29 cellular contexts compared by ENCODE assay signal in genomic region chr3:60282840-60283239, GRCh38.
DNase-seq lines count a peak whose midpoint lies in the region; ATAC-seq and TF ChIP-seq lines count a peak whose summit lies in the region.
"Had no signal": no experiment of that assay in that cellular context is flagged by ENCODE, and none has a peak within 500 bp of the region (broad histone marks: within the 10 kb centered on the region; RNA-seq: fewer than 3 reads in every experiment).

No MANE protein-coding gene starts in this region.

- no peak overlapping the region for H3K27ac ChIP-seq in transverse colon
- H3K27ac ChIP-seq: BLaER1 treated with 17β-estradiol and CSF1 and Interleukin-3, amounts not matched to agents 10 nM and 100 nM; left lung; ovary; tibial nerve had no signal

- H3K9me3 ChIP-seq in transverse colon: no peaks in the 10 kb centered on the region
- H3K9me3 ChIP-seq: Caco-2, left lung, ovary, SK-N-SH, tibial nerve had no signal

- no peak overlapping the region for H3K4me3 ChIP-seq in transverse colon
- H3K4me3 ChIP-seq: BLaER1 treated with 17β-estradiol and CSF1 and Interleukin-3, amounts not matched to agents 10 nM and 100 nM; GM12878; left lung; ovary; tibial nerve had no signal

- TF ChIP-seq EP300 in transverse colon (IDR thresholded peaks at IDR 0.05; ENCODE audit: low read depth): no peak

- peaks cover 0 to 5% (median 2%) of the 10 kb centered on the region in 5 experiments for H3K9me3 Mint-ChIP-seq in brain
- H3K9me3 Mint-ChIP-seq: effector memory CD8-positive, alpha-beta T cell; memory B cell; stimulated activated effector memory CD8-positive, alpha-beta T cell treated with anti-CD3 and anti-CD28 coated beads, Interleukin-12 subunit alpha, Interleukin-12 subunit beta, amount 100 ng/mL, for 72 hours had no signal

- 70 to 85% methylated on average over 2 of the region's 2 CpGs for WGBS in transverse colon (ENCODE audit: low coverage in 1 of 2), 2 donors

- H3K27me3 Mint-ChIP-seq in brain: no peaks in the 10 kb centered on the region
- H3K27me3 Mint-ChIP-seq: activated naive CD8-positive, alpha-beta T cell treated with anti-CD3 and anti-CD28 coated beads, Interleukin-2, amount 50 U/mL, for 24 hours; effector memory CD8-positive, alpha-beta T cell; memory B cell had no signal

- no peaks in the 10 kb centered on the region for H3K4me1 ChIP-seq in transverse colon
- H3K4me1 ChIP-seq: BLaER1 treated with 17β-estradiol and CSF1 and Interleukin-3, amounts not matched to agents 10 nM and 100 nM; left lung; tibial nerve had no signal

- intact Hi-C loops in transverse colon (cut with DNase I; ENCODE audit: low total_unique reads): no loop called here

- H3K27ac Mint-ChIP-seq in brain: peak overlapping the region in 3 of 5 experiments; percentile 22 to 75 (median 51)
- H3K27ac Mint-ChIP-seq: activated naive CD8-positive, alpha-beta T cell treated with anti-CD3 and anti-CD28 coated beads, Interleukin-2, amount 50 U/mL, for 24 hours; effector memory CD8-positive, alpha-beta T cell; memory B cell; stimulated activated effector memory CD8-positive, alpha-beta T cell treated with anti-CD3 and anti-CD28 coated beads, Interleukin-12 subunit alpha, Interleukin-12 subunit beta, amount 100 ng/mL, for 72 hours had no signal

- no peaks in the 10 kb centered on the region for H3K36me3 Mint-ChIP-seq in brain
- H3K36me3 Mint-ChIP-seq: memory B cell; stimulated activated effector memory CD8-positive, alpha-beta T cell treated with anti-CD3 and anti-CD28 coated beads, Interleukin-12 subunit alpha, Interleukin-12 subunit beta, amount 100 ng/mL, for 72 hours had no signal

- H3K4me3 Mint-ChIP-seq in brain: no peak overlapping the region
- H3K4me3 Mint-ChIP-seq: activated naive CD8-positive, alpha-beta T cell treated with anti-CD3 and anti-CD28 coated beads, Interleukin-2, amount 50 U/mL, for 24 hours; effector memory CD8-positive, alpha-beta T cell; memory B cell; stimulated activated effector memory CD8-positive, alpha-beta T cell treated with anti-CD3 and anti-CD28 coated beads, Interleukin-12 subunit alpha, Interleukin-12 subunit beta, amount 100 ng/mL, for 72 hours had no signal

- H3K27me3 ChIP-seq in transverse colon: no peaks in the 10 kb centered on the region
- H3K27me3 ChIP-seq: BLaER1 treated with 17β-estradiol and CSF1 and Interleukin-3, amounts not matched to agents 10 nM and 100 nM; left lung; ovary; tibial nerve had no signal

- H3K36me3 ChIP-seq in transverse colon: no peaks in the 10 kb centered on the region
- H3K36me3 ChIP-seq: BLaER1 treated with 17β-estradiol and CSF1 and Interleukin-3, amounts not matched to agents 10 nM and 100 nM; left lung; ovary; tibial nerve had no signal

- H3K4me1 Mint-ChIP-seq in brain: peaks cover 9% of the 10 kb centered on the region
- H3K4me1 Mint-ChIP-seq: activated naive CD8-positive, alpha-beta T cell treated with anti-CD3 and anti-CD28 coated beads, Interleukin-2, amount 50 U/mL, for 24 hours; memory B cell; stimulated activated effector memory CD8-positive, alpha-beta T cell treated with anti-CD3 and anti-CD28 coated beads, Interleukin-12 subunit alpha, Interleukin-12 subunit beta, amount 100 ng/mL, for 72 hours had no signal

- DNase-seq in DMS 273 (lab: John Stamatoyannopoulos, UW; ENCODE audit: unreplicated experiment): peak; percentile 88
- DNase-seq in DMS79 treated with DMSO at 0.1 percent for 48 hours (lab: John Stamatoyannopoulos, UW): peak; percentile 58
- peak; percentile 55 to 88 for DNase-seq in NCI-H446 (lab: John Stamatoyannopoulos, UW)
- DNase-seq in CD1c-positive myeloid dendritic cell (ENCODE audit: extremely low spot score): no peak
- DNase-seq in transverse colon: no peak
- DNase-seq: activated CD4-positive, alpha-beta T cell treated with anti-CD3 and anti-CD28 coated beads, Interleukin-2, amount 50 U/mL, for 4 hours; activated naive CD8-positive, alpha-beta T cell treated with anti-CD3 and anti-CD28 coated beads, Interleukin-2, amount 50 U/mL, for 24 hours; activated T-cell treated with anti-CD3 and anti-CD28 coated beads, Interleukin-2, amount 50 U/mL, for 48 hours; Caco-2; cortex of kidney; effector memory CD8-positive, alpha-beta T cell; GOT3; IMR-90; islet precursor cell; left lung; NK-92 treated with Interleukin-12 subunit alpha and Interleukin-12 subunit beta, amount 100 ng/mL, for 24 hours; ovary; PC-3; SK-N-SH; stimulated activated CD4-positive, alpha-beta T cell treated with anti-CD3 and anti-CD28 coated beads, Interleukin-15, amount 100 ng/mL, for 24 hours; stimulated activated CD4-positive, alpha-beta T cell treated with anti-CD3 and anti-CD28 coated beads, Interleukin-4, amount 100 ng/mL, for 4 hours had no signal

- in situ Hi-C loops in transverse colon (cut with MboI; ENCODE audit: low pct_ligation_motif_present in 1 of 4, low pct_unique_long_range_greater_than_20kb in 1 of 4, low sequenced_read_pairs in 3 of 4): no loop called here

- TF ChIP-seq POLR2A in transverse colon (IDR thresholded peaks at IDR 0.05): no peak

- TF ChIP-seq CTCF in brain (conservative IDR thresholded peaks at IDR 0.05) (no peak), transverse colon (IDR thresholded peaks at IDR 0.05) (no peak)

- ATAC-seq in GM19467 (IDR thresholded peaks at IDR 0.05; ENCODE audit: unreplicated experiment): no peak
- ATAC-seq: activated CD4-positive, CD25-positive, alpha-beta regulatory T cell treated with anti-CD3 and anti-CD28 coated beads, Interleukin-2, amount 50 U/mL, for 24 hours; activated naive CD8-positive, alpha-beta T cell treated with anti-CD3 and anti-CD28 coated beads, Interleukin-2, amount 50 U/mL, for 24 hours; effector memory CD8-positive, alpha-beta T cell; GM12878; left lung; PC-3; stimulated activated effector memory CD8-positive, alpha-beta T cell treated with anti-CD3 and anti-CD28 coated beads, Interleukin-12 subunit alpha, Interleukin-12 subunit beta, amount 100 ng/mL, for 72 hours had no signal

Comparison
In these comparisons a context has a peak if more than half of its experiments do, and no peak if none do; other contexts are left out.
1. DNase-seq: peak in DMS 273 (single experiment), DMS79 treated with DMSO at 0.1 percent for 48 hours (single experiment) and NCI-H446 (2 of 2); none in CD1c-positive myeloid dendritic cell (single experiment) and transverse colon (single experiment).